2 cellular contexts compared by ENCODE assay signal in the genomic region with DNA sequence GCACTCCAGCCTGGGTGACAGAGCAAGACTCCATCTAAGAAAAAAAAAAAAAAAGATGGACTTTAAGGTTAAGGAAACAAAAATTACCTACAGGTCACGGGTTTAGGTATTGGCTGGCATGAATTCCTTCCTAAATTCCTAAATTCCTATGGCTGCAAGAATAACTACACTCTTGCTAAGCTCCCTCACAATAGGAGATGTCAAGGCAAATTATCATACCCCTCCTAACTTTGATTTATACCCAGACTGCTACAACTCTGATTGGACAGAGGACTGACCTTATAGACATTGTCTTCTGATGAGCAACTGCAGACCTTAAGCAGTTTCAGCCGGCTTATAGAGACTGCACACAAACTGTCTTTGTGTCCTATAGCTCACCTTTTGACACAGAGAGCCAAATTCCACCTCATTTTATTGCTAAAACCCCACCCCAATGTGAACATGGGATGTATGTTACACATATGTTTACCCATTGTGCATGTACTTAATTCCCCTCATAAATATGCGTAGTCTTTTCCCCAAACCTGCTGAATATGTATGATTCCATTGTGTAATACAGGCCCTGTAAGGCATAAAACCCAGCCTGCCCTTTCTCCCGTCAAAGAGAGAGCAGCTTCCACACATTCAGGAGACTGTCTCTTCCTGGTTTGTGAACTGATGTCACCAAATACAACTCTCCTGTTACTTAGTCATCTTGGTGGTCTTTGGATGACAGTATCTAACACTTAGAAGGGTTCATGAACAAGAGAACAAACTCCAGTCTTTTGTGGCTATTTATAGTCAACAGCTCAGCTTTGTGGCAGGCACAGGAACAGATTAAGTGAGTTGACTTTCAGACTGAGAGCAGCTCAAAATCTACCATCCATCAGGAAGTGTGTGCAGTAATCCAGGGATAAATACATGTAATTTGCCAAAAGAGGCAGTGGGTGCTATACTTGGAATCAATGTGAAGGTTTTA.
A peak's percentile ranks its signal among the peaks of the same experiment; 100 is the strongest.
TF ChIP-seq lines count a peak whose summit lies in the region.

No MANE protein-coding gene starts in this region.

TF ChIP-seq in Ishikawa, 13 proteins besides CTCF, POLR2A, EP300 and RAD21:
- peak; percentile 13; the same call in 1 of the 2 replicates for TF ChIP-seq TEAD4 (IDR thresholded peaks at IDR 0.05)
- no peak for TF ChIP-seq ZBTB7A (IDR thresholded peaks at IDR 0.05; ENCODE audit: low read depth)
- TF ChIP-seq CEBPB (IDR thresholded peaks at IDR 0.05) = peak; percentile 20; the same call in 1 of the 2 replicates

TF ChIP-seq in H1, 55 proteins besides CTCF, POLR2A, EP300 and RAD21:
- TF ChIP-seq CBX8 (IDR thresholded peaks at IDR 0.05; ENCODE audit: borderline replicate concordance, low read depth, low read length) (no peak), FOSL1 (IDR thresholded peaks at IDR 0.05; ENCODE audit: insufficient read depth, low read depth, low read length) (no peak), CTBP2 (IDR thresholded peaks at IDR 0.05; ENCODE audit: borderline replicate concordance, insufficient read depth, insufficient read length, low read length) (no peak), MAFK (IDR thresholded peaks at IDR 0.05; ENCODE audit: low read depth, low read length) (no peak), CREB1 (IDR thresholded peaks at IDR 0.05) (no peak), SP4 (IDR thresholded peaks at IDR 0.05; ENCODE audit: low read length) (no peak), SIX5 (IDR thresholded peaks at IDR 0.05; ENCODE audit: low read depth, low read length) (no peak), JUN (IDR thresholded peaks at IDR 0.05; ENCODE audit: low read depth, low read length) (no peak), SAP30 (IDR thresholded peaks at IDR 0.05; ENCODE audit: insufficient read depth, insufficient replicate concordance, low read length) (no peak), BACH1 (IDR thresholded peaks at IDR 0.05; ENCODE audit: low read length) (no peak), RNF2 (IDR thresholded peaks at IDR 0.05; ENCODE audit: borderline replicate concordance, low read depth, low read length, missing control alignments, poor library complexity, severe bottlenecking) (no peak), TBP (IDR thresholded peaks at IDR 0.05; ENCODE audit: low read depth, low read length) (no peak), PHF8 (conservative IDR thresholded peaks at IDR 0.05; ENCODE audit: low read depth, low read length) (no peak)
